Comparison of ENCODE assay signal across 8 cellular contexts in the genomic region with DNA sequence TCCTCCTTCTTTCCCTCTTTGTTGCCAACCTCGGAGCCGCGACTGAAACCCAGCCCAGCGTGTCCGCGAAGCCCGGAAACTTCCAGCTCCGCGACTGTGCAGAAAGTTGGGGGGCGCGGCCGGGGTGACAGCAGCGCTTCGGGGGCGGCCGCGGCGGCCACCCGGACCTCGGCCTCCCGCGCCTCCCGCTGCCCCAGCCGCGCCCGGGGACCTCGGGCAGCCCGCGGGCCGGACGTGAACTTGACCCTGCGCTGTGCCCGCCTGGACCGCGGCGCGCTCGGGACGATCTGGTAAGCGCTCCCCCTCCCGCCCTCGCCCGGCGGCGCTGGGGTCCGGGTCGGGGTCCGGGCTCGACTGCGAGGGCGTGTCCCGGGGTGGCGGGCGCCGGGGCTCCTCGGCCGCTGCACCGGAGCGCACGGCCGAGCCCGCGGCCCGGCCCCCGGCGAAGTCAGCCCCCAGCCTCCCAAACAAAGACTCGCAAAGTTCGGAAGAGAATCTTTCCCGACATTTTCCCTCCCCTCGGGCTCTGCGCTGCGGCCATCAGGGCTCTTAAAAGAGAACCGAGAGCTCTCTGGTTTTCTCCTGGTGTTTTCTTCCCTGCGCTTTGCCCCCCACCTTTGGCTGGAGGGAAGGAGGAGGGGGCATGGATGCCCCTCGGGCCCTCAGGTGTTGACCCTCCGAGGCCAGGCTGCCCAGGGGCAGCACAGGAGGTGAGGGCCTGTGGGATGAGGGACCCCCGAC.
DNase-seq lines count a peak whose midpoint lies in the region; ATAC-seq, FAIRE-seq and TF ChIP-seq lines count a peak whose summit lies in the region.

No MANE protein-coding gene starts in this region.

- H3K27me3 ChIP-seq in BLaER1 (peaks cover 72% of the 10 kb centered on the region), RWPE2 (ENCODE audit: insufficient read depth, poor library complexity, severe bottlenecking) (no peaks in the 10 kb centered on the region), endothelial cell of umbilical vein (ENCODE audit: control insufficient read depth in 2 of 2, insufficient read depth in 2 of 2, low read length in 2 of 2) (no peaks in the 10 kb centered on the region), mucosa of stomach (ENCODE audit: control insufficient read depth, insufficient read depth, low read length) (no peaks in the 10 kb centered on the region), upper lobe of left lung (no peaks in the 10 kb centered on the region)

- peak overlapping the region; percentile 83 for H3K27ac ChIP-seq in BLaER1
- peak overlapping the region; percentile 87 for H3K27ac ChIP-seq in RWPE2 (ENCODE audit: poor library complexity, severe bottlenecking)
- peak overlapping the region; percentile 53 for H3K27ac ChIP-seq in endothelial cell of umbilical vein (ENCODE audit: insufficient read depth, low read depth, low read length)
- H3K27ac ChIP-seq in upper lobe of left lung = peak overlapping the region; percentile 90 to 100 (median 96)

- H3K79me2 ChIP-seq in endothelial cell of umbilical vein (ENCODE audit: control insufficient read depth, insufficient read depth, low read length) = peaks cover 3% of the 10 kb centered on the region

- whole genome bisulfite sequencing in upper lobe of left lung, 2 donors = 2 to 3% methylated on average over 32 to 56 of the region's 77 CpGs

- TF ChIP-seq CTCF in RWPE2 (IDR thresholded peaks at IDR 0.05; ENCODE audit: poor library complexity, severe bottlenecking) = no peak
- TF ChIP-seq CTCF in endothelial cell of umbilical vein (IDR thresholded peaks at IDR 0.05; ENCODE audit: extremely low read depth in 1 of 2, insufficient read depth in 1 of 2, low read depth in 1 of 2, low read length in 2 of 2) = no peak
- no peak for TF ChIP-seq CTCF in upper lobe of left lung (IDR thresholded peaks at IDR 0.05)

- no peak for ATAC-seq in RWPE2 (ENCODE audit: low read depth)
- peak in 1 of 2 donors; percentile 66 for ATAC-seq in upper lobe of left lung (ENCODE audit: low FRiP score in 2 of 2)
- ATAC-seq in GM21723 (IDR thresholded peaks at IDR 0.05; ENCODE audit: unreplicated experiment) = no peak
- ATAC-seq in HG02852 (IDR thresholded peaks at IDR 0.05; ENCODE audit: unreplicated experiment) = no peak

- H4K20me1 ChIP-seq in BLaER1 (peaks cover 7% of the 10 kb centered on the region; the same call in 1 of the 2 replicates), endothelial cell of umbilical vein (replicated peaks; ENCODE audit: control insufficient read depth, extremely low read depth, insufficient read depth, low read length) (no peaks in the 10 kb centered on the region)

- no peaks in the 10 kb centered on the region for H3K36me3 ChIP-seq in BLaER1
- no peaks in the 10 kb centered on the region for H3K36me3 ChIP-seq in RWPE2 (ENCODE audit: low read depth)
- no peaks in the 10 kb centered on the region for H3K36me3 ChIP-seq in endothelial cell of umbilical vein (ENCODE audit: control insufficient read depth in 2 of 2, extremely low read depth in 1 of 2, insufficient read depth in 2 of 2, low read length in 2 of 2)
- no peaks in the 10 kb centered on the region for H3K36me3 ChIP-seq in mucosa of stomach (ENCODE audit: control insufficient read depth, insufficient read depth, low read length)
- no peaks in the 10 kb centered on the region for H3K36me3 ChIP-seq in upper lobe of left lung

- DNase-seq in RWPE2 (ENCODE audit: low spot score) (no peak), endothelial cell of umbilical vein (ENCODE audit: low read depth, low spot score) (no peak), upper lobe of left lung (peak; percentile 45 to 92), RPMI8226 (no peak)

- no TSS peak for BruUV-seq in endothelial cell of umbilical vein (replicated peaks; lab: Mats Ljungman, UMichigan)

- no peaks in the 10 kb centered on the region for H3K9me1 ChIP-seq in endothelial cell of umbilical vein (replicated peaks; ENCODE audit: control insufficient read depth, extremely low read depth, insufficient read depth, low read length)

- dilution Hi-C loops in endothelial cell of umbilical vein (cut with MboI; ENCODE audit: extremely low pct_ligation_motif_present, low sequenced_read_pairs) = no loop called here

- TF ChIP-seq POLR2A in endothelial cell of umbilical vein (IDR thresholded peaks at IDR 0.05; ENCODE audit: low read depth, low read length) = peak; percentile 54
- peak in 2 of 4 donors; percentile 56 to 63 for TF ChIP-seq POLR2A in upper lobe of left lung (IDR thresholded peaks at IDR 0.05)

- H3K4me3 ChIP-seq in BLaER1 (peak overlapping the region; percentile 72), RWPE2 (ENCODE audit: severe bottlenecking) (peak overlapping the region; percentile 36), endothelial cell of umbilical vein (replicated peaks in 1 of 3; ENCODE audit: insufficient read depth in 1 of 3, low read depth in 1 of 3, low read length in 3 of 3) (peak overlapping the region; percentile 42 to 47 (median 47)), mucosa of stomach (ENCODE audit: low read length) (peak overlapping the region; percentile 91), upper lobe of left lung (peak overlapping the region; percentile 31 to 74 (median 66))

- intact Hi-C loops in endothelial cell of umbilical vein (cut with micrococcal nuclease) = loop anchor here (1.0 to 2.0 kb wide), 3 partner anchors 8 to 16 kb away; no protein-coding TSS in a partner anchor

- POLR2A ChIA-PET in endothelial cell of umbilical vein (lab: Charles Lee) = interaction anchor here (0.6 kb wide), 1 partner anchor 9 kb away, joined by 5 read pairs; no protein-coding TSS in a partner anchor

- H2AFZ ChIP-seq in endothelial cell of umbilical vein (ENCODE audit: low read depth, low read length) = peak overlapping the region; percentile 71

- FAIRE-seq in endothelial cell of umbilical vein (lab: Jason Lieb, UNC) = peak; percentile 40

- CTCF ChIA-PET in endothelial cell of umbilical vein (lab: Charles Lee) = interaction anchor here (1.6 to 4.5 kb wide), 2 partner anchors 8 to 38 kb away, joined by 4 to 23 read pairs; no protein-coding TSS in a partner anchor

- H3K4me2 ChIP-seq in BLaER1 (peak overlapping the region; percentile 97), endothelial cell of umbilical vein (ENCODE audit: insufficient read depth, low read length) (peak overlapping the region; percentile 70)

- H3K9me3 ChIP-seq in BLaER1 = no peaks in the 10 kb centered on the region
- no peaks in the 10 kb centered on the region for H3K9me3 ChIP-seq in RWPE2 (ENCODE audit: severe bottlenecking)
- H3K9me3 ChIP-seq in endothelial cell of umbilical vein (replicated peaks; ENCODE audit: control insufficient read depth, insufficient read depth, low read length) = no peaks in the 10 kb centered on the region
- H3K9me3 ChIP-seq in mucosa of stomach (ENCODE audit: control insufficient read depth, low read length) = no peaks in the 10 kb centered on the region
- no peaks in the 10 kb centered on the region for H3K9me3 ChIP-seq in upper lobe of left lung

- H3K4me1 ChIP-seq in BLaER1 (peaks cover 72% of the 10 kb centered on the region), RWPE2 (ENCODE audit: insufficient read depth, poor library complexity, severe bottlenecking) (peaks cover 40% of the 10 kb centered on the region), endothelial cell of umbilical vein (ENCODE audit: control insufficient read depth, extremely low read depth, insufficient read depth, low read length) (peaks cover 22% of the 10 kb centered on the region), mucosa of stomach (ENCODE audit: control insufficient read depth, insufficient read depth, low read length) (peaks cover 67% of the 10 kb centered on the region), upper lobe of left lung (peaks cover 49 to 76% (median 54%) of the 10 kb centered on the region in 4 donors)

- no peak for TF ChIP-seq EP300 in upper lobe of left lung (IDR thresholded peaks at IDR 0.05)

- H3K9ac ChIP-seq in BLaER1 (peak overlapping the region; percentile 84), endothelial cell of umbilical vein (replicated peaks; ENCODE audit: extremely low read depth, insufficient read depth, low read length) (peak overlapping the region; percentile 76), mucosa of stomach (ENCODE audit: low read length) (peak overlapping the region; percentile 95)

TF ChIP-seq in endothelial cell of umbilical vein, 7 proteins besides CTCF, POLR2A, EP300 and RAD21:
- TF ChIP-seq POLR2AphosphoS5 (IDR thresholded peaks at IDR 0.05; ENCODE audit: insufficient read depth, low read depth, low read length) = peak; percentile 53
- TF ChIP-seq FOS (IDR thresholded peaks at IDR 0.05; ENCODE audit: borderline replicate concordance, insufficient read depth, low read length) = no peak
- TF ChIP-seq, protein P1, sequence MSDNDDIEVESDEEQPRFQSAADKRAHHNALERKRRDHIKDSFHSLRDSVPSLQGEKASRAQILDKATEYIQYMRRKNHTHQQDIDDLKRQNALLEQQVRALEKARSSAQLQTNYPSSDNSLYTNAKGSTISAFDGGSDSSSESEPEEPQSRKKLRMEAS (IDR thresholded peaks at IDR 0.05; ENCODE audit: insufficient read depth, insufficient read length) = no peak
- no peak for TF ChIP-seq MYC (IDR thresholded peaks at IDR 0.05; ENCODE audit: low read depth, low read length)
- no peak for TF ChIP-seq JUN (IDR thresholded peaks at IDR 0.05; ENCODE audit: borderline replicate concordance, insufficient read depth, insufficient read length, low read depth)

Comparison
In these comparisons a context has a peak if more than half of its experiments do, and no peak if none do; other contexts are left out.
1. H3K4me3 ChIP-seq: peak in every context shown above with its lines; median percentile 91 in mucosa of stomach; 72 in BLaER1; 66 in upper lobe of left lung; 47 in endothelial cell of umbilical vein; 36 in RWPE2.
2. DNase-seq: peak in upper lobe of left lung (2 of 2); none in RWPE2 (single experiment), endothelial cell of umbilical vein (single experiment) and RPMI8226 (single experiment).
3. Peak in every context shown above with its lines, with median percentiles within 50 percentile points of each other: H3K27ac ChIP-seq and H3K9ac ChIP-seq.